ENCODE assay signal across 1 cellular context in the genomic region with DNA sequence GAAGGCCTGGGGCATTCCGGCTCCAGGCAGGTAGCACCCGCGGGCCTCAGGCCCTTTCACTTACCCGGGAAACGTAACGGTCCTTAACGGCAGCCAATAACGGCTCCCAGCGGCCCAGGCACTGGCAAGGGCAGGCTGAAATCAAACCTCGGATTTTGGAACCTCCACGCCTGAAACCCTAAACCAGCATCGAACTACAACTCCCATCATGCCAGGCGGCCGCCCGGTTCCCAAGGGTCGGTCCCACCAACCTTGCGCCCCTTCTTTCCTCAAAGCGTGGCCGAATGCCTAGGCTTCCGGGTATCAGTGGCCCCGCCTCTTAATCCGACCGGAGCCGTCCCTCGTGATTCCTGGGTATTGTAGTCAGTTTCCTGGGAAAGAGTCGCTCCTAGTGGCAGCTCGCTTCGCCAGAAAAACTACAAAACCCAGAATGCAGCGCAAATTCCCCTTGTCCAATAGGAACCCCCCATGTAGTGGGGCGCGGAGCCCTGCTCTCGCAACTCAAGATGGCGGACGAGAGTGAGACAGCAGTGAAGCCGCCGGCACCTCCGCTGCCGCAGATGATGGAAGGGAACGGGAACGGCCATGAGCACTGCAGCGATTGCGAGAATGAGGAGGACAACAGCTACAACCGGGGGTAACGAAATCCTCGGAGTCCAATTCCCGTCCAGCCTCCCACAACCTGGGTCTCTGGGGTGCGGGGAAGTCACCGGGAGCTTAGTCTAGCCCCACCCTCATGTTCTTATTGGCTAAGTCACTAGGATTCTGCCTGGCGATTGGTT.
TF ChIP-seq lines count a peak whose summit lies in the region.

A gene (plus strand): TSS at position 494 of the 782 bp plus-strand sequence. CDS start 13 bp downstream, at position 507.

TF ChIP-seq in GM12878, 131 proteins besides CTCF, POLR2A, EP300 and RAD21 (continued from another document and continues in another):
- TF ChIP-seq, protein P1, sequence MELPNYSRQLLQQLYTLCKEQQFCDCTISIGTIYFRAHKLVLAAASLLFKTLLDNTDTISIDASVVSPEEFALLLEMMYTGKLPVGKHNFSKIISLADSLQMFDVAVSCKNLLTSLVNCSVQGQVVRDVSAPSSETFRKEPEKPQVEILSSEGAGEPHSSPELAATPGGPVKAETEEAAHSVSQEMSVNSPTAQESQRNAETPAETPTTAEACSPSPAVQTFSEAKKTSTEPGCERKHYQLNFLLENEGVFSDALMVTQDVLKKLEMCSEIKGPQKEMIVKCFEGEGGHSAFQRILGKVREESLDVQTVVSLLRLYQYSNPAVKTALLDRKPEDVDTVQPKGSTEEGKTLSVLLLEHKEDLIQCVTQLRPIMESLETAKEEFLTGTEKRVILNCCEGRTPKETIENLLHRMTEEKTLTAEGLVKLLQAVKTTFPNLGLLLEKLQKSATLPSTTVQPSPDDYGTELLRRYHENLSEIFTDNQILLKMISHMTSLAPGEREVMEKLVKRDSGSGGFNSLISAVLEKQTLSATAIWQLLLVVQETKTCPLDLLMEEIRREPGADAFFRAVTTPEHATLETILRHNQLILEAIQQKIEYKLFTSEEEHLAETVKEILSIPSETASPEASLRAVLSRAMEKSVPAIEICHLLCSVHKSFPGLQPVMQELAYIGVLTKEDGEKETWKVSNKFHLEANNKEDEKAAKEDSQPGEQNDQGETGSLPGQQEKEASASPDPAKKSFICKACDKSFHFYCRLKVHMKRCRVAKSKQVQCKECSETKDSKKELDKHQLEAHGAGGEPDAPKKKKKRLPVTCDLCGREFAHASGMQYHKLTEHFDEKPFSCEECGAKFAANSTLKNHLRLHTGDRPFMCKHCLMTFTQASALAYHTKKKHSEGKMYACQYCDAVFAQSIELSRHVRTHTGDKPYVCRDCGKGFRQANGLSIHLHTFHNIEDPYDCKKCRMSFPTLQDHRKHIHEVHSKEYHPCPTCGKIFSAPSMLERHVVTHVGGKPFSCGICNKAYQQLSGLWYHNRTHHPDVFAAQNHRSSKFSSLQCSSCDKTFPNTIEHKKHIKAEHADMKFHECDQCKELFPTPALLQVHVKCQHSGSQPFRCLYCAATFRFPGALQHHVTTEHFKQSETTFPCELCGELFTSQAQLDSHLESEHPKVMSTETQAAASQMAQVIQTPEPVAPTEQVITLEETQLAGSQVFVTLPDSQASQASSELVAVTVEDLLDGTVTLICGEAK (IDR thresholded peaks at IDR 0.05; ENCODE audit: borderline replicate concordance), result peak; percentile 85; the same call in 1 of the 2 replicates
- TF ChIP-seq, protein P2, sequence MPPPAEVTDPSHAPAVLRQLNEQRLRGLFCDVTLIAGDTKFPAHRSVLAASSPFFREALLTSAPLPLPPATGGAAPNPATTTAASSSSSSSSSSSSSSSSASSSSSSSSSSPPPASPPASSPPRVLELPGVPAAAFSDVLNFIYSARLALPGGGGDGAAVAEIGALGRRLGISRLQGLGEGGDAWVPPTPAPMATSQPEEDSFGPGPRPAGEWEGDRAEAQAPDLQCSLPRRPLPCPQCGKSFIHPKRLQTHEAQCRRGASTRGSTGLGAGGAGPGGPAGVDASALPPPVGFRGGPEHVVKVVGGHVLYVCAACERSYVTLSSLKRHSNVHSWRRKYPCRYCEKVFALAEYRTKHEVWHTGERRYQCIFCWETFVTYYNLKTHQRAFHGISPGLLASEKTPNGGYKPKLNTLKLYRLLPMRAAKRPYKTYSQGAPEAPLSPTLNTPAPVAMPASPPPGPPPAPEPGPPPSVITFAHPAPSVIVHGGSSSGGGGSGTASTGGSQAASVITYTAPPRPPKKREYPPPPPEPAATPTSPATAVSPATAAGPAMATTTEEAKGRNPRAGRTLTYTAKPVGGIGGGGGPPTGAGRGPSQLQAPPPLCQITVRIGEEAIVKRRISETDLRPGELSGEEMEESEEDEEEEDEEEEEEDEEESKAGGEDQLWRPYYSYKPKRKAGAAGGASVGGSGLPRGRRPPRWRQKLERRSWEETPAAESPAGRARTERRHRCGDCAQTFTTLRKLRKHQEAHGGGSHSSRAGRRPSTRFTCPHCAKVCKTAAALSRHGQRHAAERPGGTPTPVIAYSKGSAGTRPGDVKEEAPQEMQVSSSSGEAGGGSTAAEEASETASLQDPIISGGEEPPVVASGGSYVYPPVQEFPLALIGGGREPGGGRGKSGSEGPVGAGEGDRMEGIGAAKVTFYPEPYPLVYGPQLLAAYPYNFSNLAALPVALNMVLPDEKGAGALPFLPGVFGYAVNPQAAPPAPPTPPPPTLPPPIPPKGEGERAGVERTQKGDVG (CRISPR knock-in tag; IDR thresholded peaks at IDR 0.05), result no peak
- TF ChIP-seq SMARCA5 (IDR thresholded peaks at IDR 0.05) (no peak), CHD2 (IDR thresholded peaks at IDR 0.05; ENCODE audit: borderline replicate concordance, low read depth, low read length) (peak; percentile 95), CREM (IDR thresholded peaks at IDR 0.05; ENCODE audit: low read depth) (peak; percentile 94; the same call in 1 of the 2 replicates), SP1 (IDR thresholded peaks at IDR 0.05; ENCODE audit: low read depth, low read length) (peak; percentile 91), ETV6 (conservative IDR thresholded peaks at IDR 0.05 in 1 of 2, IDR thresholded peaks at IDR 0.05 in 1 of 2; ENCODE audit: borderline replicate concordance in 1 of 2, low read depth in 1 of 2) (no peak), JUNB (IDR thresholded peaks at IDR 0.05) (no peak), HDAC6 (IDR thresholded peaks at IDR 0.05; ENCODE audit: unreplicated experiment) (no peak), SUPT20H (IDR thresholded peaks at IDR 0.05; ENCODE audit: borderline replicate concordance, control insufficient read depth, low read depth, low read length) (no peak), CBFB (IDR thresholded peaks at IDR 0.05; ENCODE audit: low read depth) (peak; percentile 84), CREB1 (IDR thresholded peaks at IDR 0.05; ENCODE audit: low read depth) (peak; percentile 71), NFXL1 (IDR thresholded peaks at IDR 0.05; ENCODE audit: borderline replicate concordance) (no peak)
- TF ChIP-seq, protein P3, sequence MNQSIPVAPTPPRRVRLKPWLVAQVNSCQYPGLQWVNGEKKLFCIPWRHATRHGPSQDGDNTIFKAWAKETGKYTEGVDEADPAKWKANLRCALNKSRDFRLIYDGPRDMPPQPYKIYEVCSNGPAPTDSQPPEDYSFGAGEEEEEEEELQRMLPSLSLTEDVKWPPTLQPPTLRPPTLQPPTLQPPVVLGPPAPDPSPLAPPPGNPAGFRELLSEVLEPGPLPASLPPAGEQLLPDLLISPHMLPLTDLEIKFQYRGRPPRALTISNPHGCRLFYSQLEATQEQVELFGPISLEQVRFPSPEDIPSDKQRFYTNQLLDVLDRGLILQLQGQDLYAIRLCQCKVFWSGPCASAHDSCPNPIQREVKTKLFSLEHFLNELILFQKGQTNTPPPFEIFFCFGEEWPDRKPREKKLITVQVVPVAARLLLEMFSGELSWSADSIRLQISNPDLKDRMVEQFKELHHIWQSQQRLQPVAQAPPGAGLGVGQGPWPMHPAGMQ (IDR thresholded peaks at IDR 0.05; ENCODE audit: borderline replicate concordance), result 0 out of 2 replicates have a peak, but pooled peaks have one; percentile 26
- TF ChIP-seq, protein P4, sequence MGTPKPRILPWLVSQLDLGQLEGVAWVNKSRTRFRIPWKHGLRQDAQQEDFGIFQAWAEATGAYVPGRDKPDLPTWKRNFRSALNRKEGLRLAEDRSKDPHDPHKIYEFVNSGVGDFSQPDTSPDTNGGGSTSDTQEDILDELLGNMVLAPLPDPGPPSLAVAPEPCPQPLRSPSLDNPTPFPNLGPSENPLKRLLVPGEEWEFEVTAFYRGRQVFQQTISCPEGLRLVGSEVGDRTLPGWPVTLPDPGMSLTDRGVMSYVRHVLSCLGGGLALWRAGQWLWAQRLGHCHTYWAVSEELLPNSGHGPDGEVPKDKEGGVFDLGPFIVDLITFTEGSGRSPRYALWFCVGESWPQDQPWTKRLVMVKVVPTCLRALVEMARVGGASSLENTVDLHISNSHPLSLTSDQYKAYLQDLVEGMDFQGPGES (IDR thresholded peaks at IDR 0.05), result peak; percentile 55; the same call in 1 of the 2 replicates
- TF ChIP-seq, protein P5, sequence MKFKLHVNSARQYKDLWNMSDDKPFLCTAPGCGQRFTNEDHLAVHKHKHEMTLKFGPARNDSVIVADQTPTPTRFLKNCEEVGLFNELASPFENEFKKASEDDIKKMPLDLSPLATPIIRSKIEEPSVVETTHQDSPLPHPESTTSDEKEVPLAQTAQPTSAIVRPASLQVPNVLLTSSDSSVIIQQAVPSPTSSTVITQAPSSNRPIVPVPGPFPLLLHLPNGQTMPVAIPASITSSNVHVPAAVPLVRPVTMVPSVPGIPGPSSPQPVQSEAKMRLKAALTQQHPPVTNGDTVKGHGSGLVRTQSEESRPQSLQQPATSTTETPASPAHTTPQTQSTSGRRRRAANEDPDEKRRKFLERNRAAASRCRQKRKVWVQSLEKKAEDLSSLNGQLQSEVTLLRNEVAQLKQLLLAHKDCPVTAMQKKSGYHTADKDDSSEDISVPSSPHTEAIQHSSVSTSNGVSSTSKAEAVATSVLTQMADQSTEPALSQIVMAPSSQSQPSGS (IDR thresholded peaks at IDR 0.05; ENCODE audit: low read length), result no peak
- TF ChIP-seq, protein P6, sequence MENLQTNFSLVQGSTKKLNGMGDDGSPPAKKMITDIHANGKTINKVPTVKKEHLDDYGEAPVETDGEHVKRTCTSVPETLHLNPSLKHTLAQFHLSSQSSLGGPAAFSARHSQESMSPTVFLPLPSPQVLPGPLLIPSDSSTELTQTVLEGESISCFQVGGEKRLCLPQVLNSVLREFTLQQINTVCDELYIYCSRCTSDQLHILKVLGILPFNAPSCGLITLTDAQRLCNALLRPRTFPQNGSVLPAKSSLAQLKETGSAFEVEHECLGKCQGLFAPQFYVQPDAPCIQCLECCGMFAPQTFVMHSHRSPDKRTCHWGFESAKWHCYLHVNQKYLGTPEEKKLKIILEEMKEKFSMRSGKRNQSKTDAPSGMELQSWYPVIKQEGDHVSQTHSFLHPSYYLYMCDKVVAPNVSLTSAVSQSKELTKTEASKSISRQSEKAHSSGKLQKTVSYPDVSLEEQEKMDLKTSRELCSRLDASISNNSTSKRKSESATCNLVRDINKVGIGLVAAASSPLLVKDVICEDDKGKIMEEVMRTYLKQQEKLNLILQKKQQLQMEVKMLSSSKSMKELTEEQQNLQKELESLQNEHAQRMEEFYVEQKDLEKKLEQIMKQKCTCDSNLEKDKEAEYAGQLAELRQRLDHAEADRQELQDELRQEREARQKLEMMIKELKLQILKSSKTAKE (IDR thresholded peaks at IDR 0.05; ENCODE audit: low read depth, poor library complexity, severe bottlenecking), result peak; percentile 74
- TF ChIP-seq, protein P7, sequence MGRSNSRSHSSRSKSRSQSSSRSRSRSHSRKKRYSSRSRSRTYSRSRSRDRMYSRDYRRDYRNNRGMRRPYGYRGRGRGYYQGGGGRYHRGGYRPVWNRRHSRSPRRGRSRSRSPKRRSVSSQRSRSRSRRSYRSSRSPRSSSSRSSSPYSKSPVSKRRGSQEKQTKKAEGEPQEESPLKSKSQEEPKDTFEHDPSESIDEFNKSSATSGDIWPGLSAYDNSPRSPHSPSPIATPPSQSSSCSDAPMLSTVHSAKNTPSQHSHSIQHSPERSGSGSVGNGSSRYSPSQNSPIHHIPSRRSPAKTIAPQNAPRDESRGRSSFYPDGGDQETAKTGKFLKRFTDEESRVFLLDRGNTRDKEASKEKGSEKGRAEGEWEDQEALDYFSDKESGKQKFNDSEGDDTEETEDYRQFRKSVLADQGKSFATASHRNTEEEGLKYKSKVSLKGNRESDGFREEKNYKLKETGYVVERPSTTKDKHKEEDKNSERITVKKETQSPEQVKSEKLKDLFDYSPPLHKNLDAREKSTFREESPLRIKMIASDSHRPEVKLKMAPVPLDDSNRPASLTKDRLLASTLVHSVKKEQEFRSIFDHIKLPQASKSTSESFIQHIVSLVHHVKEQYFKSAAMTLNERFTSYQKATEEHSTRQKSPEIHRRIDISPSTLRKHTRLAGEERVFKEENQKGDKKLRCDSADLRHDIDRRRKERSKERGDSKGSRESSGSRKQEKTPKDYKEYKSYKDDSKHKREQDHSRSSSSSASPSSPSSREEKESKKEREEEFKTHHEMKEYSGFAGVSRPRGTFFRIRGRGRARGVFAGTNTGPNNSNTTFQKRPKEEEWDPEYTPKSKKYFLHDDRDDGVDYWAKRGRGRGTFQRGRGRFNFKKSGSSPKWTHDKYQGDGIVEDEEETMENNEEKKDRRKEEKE (IDR thresholded peaks at IDR 0.05), result no peak
- TF ChIP-seq, protein P8, sequence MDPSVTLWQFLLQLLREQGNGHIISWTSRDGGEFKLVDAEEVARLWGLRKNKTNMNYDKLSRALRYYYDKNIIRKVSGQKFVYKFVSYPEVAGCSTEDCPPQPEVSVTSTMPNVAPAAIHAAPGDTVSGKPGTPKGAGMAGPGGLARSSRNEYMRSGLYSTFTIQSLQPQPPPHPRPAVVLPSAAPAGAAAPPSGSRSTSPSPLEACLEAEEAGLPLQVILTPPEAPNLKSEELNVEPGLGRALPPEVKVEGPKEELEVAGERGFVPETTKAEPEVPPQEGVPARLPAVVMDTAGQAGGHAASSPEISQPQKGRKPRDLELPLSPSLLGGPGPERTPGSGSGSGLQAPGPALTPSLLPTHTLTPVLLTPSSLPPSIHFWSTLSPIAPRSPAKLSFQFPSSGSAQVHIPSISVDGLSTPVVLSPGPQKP (IDR thresholded peaks at IDR 0.05; ENCODE audit: low read depth, low read length), result no peak
- TF ChIP-seq, protein P9, sequence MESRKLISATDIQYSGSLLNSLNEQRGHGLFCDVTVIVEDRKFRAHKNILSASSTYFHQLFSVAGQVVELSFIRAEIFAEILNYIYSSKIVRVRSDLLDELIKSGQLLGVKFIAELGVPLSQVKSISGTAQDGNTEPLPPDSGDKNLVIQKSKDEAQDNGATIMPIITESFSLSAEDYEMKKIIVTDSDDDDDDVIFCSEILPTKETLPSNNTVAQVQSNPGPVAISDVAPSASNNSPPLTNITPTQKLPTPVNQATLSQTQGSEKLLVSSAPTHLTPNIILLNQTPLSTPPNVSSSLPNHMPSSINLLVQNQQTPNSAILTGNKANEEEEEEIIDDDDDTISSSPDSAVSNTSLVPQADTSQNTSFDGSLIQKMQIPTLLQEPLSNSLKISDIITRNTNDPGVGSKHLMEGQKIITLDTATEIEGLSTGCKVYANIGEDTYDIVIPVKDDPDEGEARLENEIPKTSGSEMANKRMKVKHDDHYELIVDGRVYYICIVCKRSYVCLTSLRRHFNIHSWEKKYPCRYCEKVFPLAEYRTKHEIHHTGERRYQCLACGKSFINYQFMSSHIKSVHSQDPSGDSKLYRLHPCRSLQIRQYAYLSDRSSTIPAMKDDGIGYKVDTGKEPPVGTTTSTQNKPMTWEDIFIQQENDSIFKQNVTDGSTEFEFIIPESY (IDR thresholded peaks at IDR 0.05), result no peak
- TF ChIP-seq, protein P10, sequence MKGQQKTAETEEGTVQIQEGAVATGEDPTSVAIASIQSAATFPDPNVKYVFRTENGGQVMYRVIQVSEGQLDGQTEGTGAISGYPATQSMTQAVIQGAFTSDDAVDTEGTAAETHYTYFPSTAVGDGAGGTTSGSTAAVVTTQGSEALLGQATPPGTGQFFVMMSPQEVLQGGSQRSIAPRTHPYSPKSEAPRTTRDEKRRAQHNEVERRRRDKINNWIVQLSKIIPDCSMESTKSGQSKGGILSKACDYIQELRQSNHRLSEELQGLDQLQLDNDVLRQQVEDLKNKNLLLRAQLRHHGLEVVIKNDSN (IDR thresholded peaks at IDR 0.05; ENCODE audit: borderline replicate concordance, extremely low read length, insufficient read depth, low read depth, low read length), result no peak
- TF ChIP-seq, protein P11, sequence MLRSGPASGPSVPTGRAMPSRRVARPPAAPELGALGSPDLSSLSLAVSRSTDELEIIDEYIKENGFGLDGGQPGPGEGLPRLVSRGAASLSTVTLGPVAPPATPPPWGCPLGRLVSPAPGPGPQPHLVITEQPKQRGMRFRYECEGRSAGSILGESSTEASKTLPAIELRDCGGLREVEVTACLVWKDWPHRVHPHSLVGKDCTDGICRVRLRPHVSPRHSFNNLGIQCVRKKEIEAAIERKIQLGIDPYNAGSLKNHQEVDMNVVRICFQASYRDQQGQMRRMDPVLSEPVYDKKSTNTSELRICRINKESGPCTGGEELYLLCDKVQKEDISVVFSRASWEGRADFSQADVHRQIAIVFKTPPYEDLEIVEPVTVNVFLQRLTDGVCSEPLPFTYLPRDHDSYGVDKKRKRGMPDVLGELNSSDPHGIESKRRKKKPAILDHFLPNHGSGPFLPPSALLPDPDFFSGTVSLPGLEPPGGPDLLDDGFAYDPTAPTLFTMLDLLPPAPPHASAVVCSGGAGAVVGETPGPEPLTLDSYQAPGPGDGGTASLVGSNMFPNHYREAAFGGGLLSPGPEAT (IDR thresholded peaks at IDR 0.05; ENCODE audit: low read depth), result peak; percentile 99
